1 cellular context compared by ENCODE assay signal in genomic region chr1:181139631-181140051, GRCh38.
TF ChIP-seq lines count a peak whose summit lies in the region.

No MANE protein-coding gene starts in this region.

TF ChIP-seq in HepG2, 621 proteins besides CTCF, POLR2A, EP300 and RAD21:
- TF ChIP-seq SIN3A (IDR thresholded peaks at IDR 0.05; ENCODE audit: borderline replicate concordance, low read depth, low read length) = no peak
- TF ChIP-seq ZNF263 (CRISPR knock-in tag; IDR thresholded peaks at IDR 0.05) = 0 out of 2 replicates have a peak, but pooled peaks have one; percentile 38
- no peak for TF ChIP-seq NR2F1 (CRISPR knock-in tag; IDR thresholded peaks at IDR 0.05)
- TF ChIP-seq ZNF891 (CRISPR knock-in tag; IDR thresholded peaks at IDR 0.05) = no peak
